13 cellular contexts compared by ENCODE assay signal in genomic region chr18:76460482-76460881, GRCh38. TPM values are rescaled to one million over a fixed set of nuclear protein-coding genes. Genes with fewer than 3 reads are reported as not detected.
A peak's percentile ranks its signal among the peaks of the same experiment; 100 is the strongest.
DNase-seq lines count a peak whose midpoint lies in the region; ATAC-seq and TF ChIP-seq lines count a peak whose summit lies in the region.
"Had no signal": no experiment of that assay in that cellular context is flagged by ENCODE, and none has a peak within 500 bp of the region (broad histone marks: within the 10 kb centered on the region; RNA-seq: fewer than 3 reads in every experiment).

No MANE protein-coding gene starts in this region.

- no peaks in the 10 kb centered on the region for H3K9me3 Mint-ChIP-seq in GM23338
- no peaks in the 10 kb centered on the region for H3K9me3 Mint-ChIP-seq in activated T-helper 17 cell treated with anti-CD3 and anti-CD28 coated beads, Interleukin-2, amount 50 U/mL, for 72 hours
- H3K9me3 Mint-ChIP-seq: CD8-positive, alpha-beta T cell; T-cell had no signal

- WGBS in suprapubic skin = 65% methylated on average over 9 of the region's 9 CpGs

- TF ChIP-seq POLR2A in breast epithelium (IDR thresholded peaks at IDR 0.05) (no peak), suprapubic skin (IDR thresholded peaks at IDR 0.05) (no peak)

- H3K36me3 ChIP-seq in GM23338 (ENCODE audit: insufficient read depth) = no peaks in the 10 kb centered on the region
- no peaks in the 10 kb centered on the region for H3K36me3 ChIP-seq in breast epithelium
- H3K36me3 ChIP-seq in left lung = peaks cover 0 to 18% of the 10 kb centered on the region in 2 donors
- peaks cover 13% of the 10 kb centered on the region for H3K36me3 ChIP-seq in suprapubic skin
- H3K36me3 ChIP-seq in colonic mucosa = no peaks in the 10 kb centered on the region

- ATAC-seq in GM23338 (no peak), left lung (peak; percentile 20), GM21515 (IDR thresholded peaks at IDR 0.05; ENCODE audit: unreplicated experiment) (no peak)
- no peak for ATAC-seq in activated T-helper 17 cell treated with anti-CD3 and anti-CD28 coated beads, Interleukin-2, amount 50 U/mL, for 72 hours (replicated peaks)
- ATAC-seq: CD8-positive, alpha-beta T cell; T-cell had no signal

- no peak overlapping the region for H3K4me3 ChIP-seq in GM23338
- H3K4me3 ChIP-seq in breast epithelium = no peak overlapping the region
- H3K4me3 ChIP-seq in left lung = no peak overlapping the region
- H3K4me3 ChIP-seq in suprapubic skin = no peak overlapping the region
- H3K4me3 ChIP-seq in colonic mucosa = no peak overlapping the region

- DNase-seq in GM23338 (ENCODE audit: low spot score) = no peak
- peak in 1 of 2 donors; percentile 10 for DNase-seq in breast epithelium (ENCODE audit: low spot score in 2 of 2)
- no peak for DNase-seq in left lung
- no peak for DNase-seq in suprapubic skin (ENCODE audit: low spot score in 2 of 2)
- no peak for DNase-seq in colonic mucosa
- DNase-seq in stimulated activated CD8-positive, alpha-beta memory T cell treated with anti-CD3 and anti-CD28 coated beads, Interleukin-4, amount 100 ng/mL, for 48 hours = no peak
- DNase-seq: NCI-H2081 treated with DMSO at 0.1 percent for 48 hours; nucleus accumbens; stimulated activated naive CD4-positive, alpha-beta T cell; T-cell had no signal

- H3K36me3 Mint-ChIP-seq in GM23338 (ENCODE audit: low read depth) = peaks cover 5% of the 10 kb centered on the region
- peaks cover 11% of the 10 kb centered on the region for H3K36me3 Mint-ChIP-seq in activated T-helper 17 cell treated with anti-CD3 and anti-CD28 coated beads, Interleukin-2, amount 50 U/mL, for 72 hours (ENCODE audit: low read depth)

- H3K27ac Mint-ChIP-seq in GM23338 = peak overlapping the region; percentile 70; the same call in 1 of the 2 replicates
- H3K27ac Mint-ChIP-seq in activated T-helper 17 cell treated with anti-CD3 and anti-CD28 coated beads, Interleukin-2, amount 50 U/mL, for 72 hours = no peak overlapping the region
- H3K27ac Mint-ChIP-seq: CD8-positive, alpha-beta T cell; T-cell had no signal

- H4K20me1 ChIP-seq in GM23338 (replicated peaks; ENCODE audit: insufficient read depth) = no peaks in the 10 kb centered on the region; the same call in none of the 2 replicates

- intact Hi-C loops in breast epithelium (cut with DNase I; ENCODE audit: low total_unique reads) (no loop called here), left lung (cut with DNase I) (no loop called here), colonic mucosa (cut with DNase I) (no loop called here)

- H3K27me3 Mint-ChIP-seq in GM23338 (ENCODE audit: insufficient read depth, low read depth, poor library complexity) = peaks cover 17% of the 10 kb centered on the region
- no peaks in the 10 kb centered on the region for H3K27me3 Mint-ChIP-seq in activated T-helper 17 cell treated with anti-CD3 and anti-CD28 coated beads, Interleukin-2, amount 50 U/mL, for 72 hours
- H3K27me3 Mint-ChIP-seq: T-cell had no signal

- H3K27me3 ChIP-seq in GM23338 (ENCODE audit: insufficient read depth) (no peaks in the 10 kb centered on the region), breast epithelium (no peaks in the 10 kb centered on the region), left lung (no peaks in the 10 kb centered on the region), suprapubic skin (no peaks in the 10 kb centered on the region), colonic mucosa (no peaks in the 10 kb centered on the region)

- H3K79me2 ChIP-seq in GM23338 (replicated peaks; ENCODE audit: insufficient read depth) = no peaks in the 10 kb centered on the region; the same call in 1 of the 2 replicates

- no peak overlapping the region for H3K4me3 Mint-ChIP-seq in GM23338
- H3K4me3 Mint-ChIP-seq in activated T-helper 17 cell treated with anti-CD3 and anti-CD28 coated beads, Interleukin-2, amount 50 U/mL, for 72 hours = no peak overlapping the region
- H3K4me3 Mint-ChIP-seq: CD8-positive, alpha-beta T cell; T-cell had no signal

- H3K4me1 ChIP-seq in GM23338 (ENCODE audit: insufficient read depth) = no peaks in the 10 kb centered on the region
- H3K4me1 ChIP-seq in breast epithelium = peaks cover 0 to 13% of the 10 kb centered on the region in 2 donors
- H3K4me1 ChIP-seq in left lung = peaks cover 4 to 26% of the 10 kb centered on the region in 2 donors
- peaks cover 21% of the 10 kb centered on the region for H3K4me1 ChIP-seq in suprapubic skin
- H3K4me1 ChIP-seq in colonic mucosa = no peaks in the 10 kb centered on the region

- no peaks in the 10 kb centered on the region for H3K9me2 ChIP-seq in GM23338 (ENCODE audit: insufficient read depth)

- no peak overlapping the region for H3K27ac ChIP-seq in GM23338 (ENCODE audit: low read depth)
- H3K27ac ChIP-seq in breast epithelium = peak overlapping the region; percentile 81 to 83
- H3K27ac ChIP-seq in left lung = peak overlapping the region; percentile 41
- H3K27ac ChIP-seq in suprapubic skin = peak overlapping the region; percentile 65
- no peak overlapping the region for H3K27ac ChIP-seq in colonic mucosa

- peaks cover 28% of the 10 kb centered on the region for H3K4me1 Mint-ChIP-seq in GM23338
- H3K4me1 Mint-ChIP-seq in activated T-helper 17 cell treated with anti-CD3 and anti-CD28 coated beads, Interleukin-2, amount 50 U/mL, for 72 hours = peaks cover 5% of the 10 kb centered on the region

- no peak for TF ChIP-seq CTCF in GM23338 (conservative IDR thresholded peaks at IDR 0.05; ENCODE audit: low read depth in 2 of 2)
- no peak for TF ChIP-seq CTCF in breast epithelium (IDR thresholded peaks at IDR 0.05)
- no peak for TF ChIP-seq CTCF in left lung (IDR thresholded peaks at IDR 0.05)
- TF ChIP-seq CTCF in suprapubic skin (IDR thresholded peaks at IDR 0.05) = no peak
- TF ChIP-seq CTCF in colonic mucosa (IDR thresholded peaks at IDR 0.05) = no peak

- no peaks in the 10 kb centered on the region for H3K9me3 ChIP-seq in breast epithelium
- no peaks in the 10 kb centered on the region for H3K9me3 ChIP-seq in left lung
- H3K9me3 ChIP-seq in suprapubic skin = no peaks in the 10 kb centered on the region
- H3K9me3 ChIP-seq in colonic mucosa = no peaks in the 10 kb centered on the region

- H3F3A ChIP-seq in GM23338 (replicated peaks; ENCODE audit: low read depth) = no peaks in the 10 kb centered on the region

- peak overlapping the region in 1 of 2 donors; percentile 1 for H3K9ac ChIP-seq in colonic mucosa (ENCODE audit: low read depth in 2 of 2, low read length in 2 of 2)

- H3K4me2 ChIP-seq in GM23338 = no peak overlapping the region

- H2AFZ ChIP-seq in GM23338 = no peak overlapping the region

- TF ChIP-seq EP300 in suprapubic skin (IDR thresholded peaks at IDR 0.05) = no peak

TF ChIP-seq in GM23338, 12 proteins besides CTCF, POLR2A, EP300 and RAD21 (continues in another document):
- TF ChIP-seq NANOG (IDR thresholded peaks at IDR 0.05; ENCODE audit: borderline replicate concordance) = no peak

RNA-seq across cellular contexts. Expression of gene ZNF516, which starts 34.6 kb away (rescaled TPM):
- 13.5 and 24.2 TPM in 2 replicates for total RNA-seq in GM23338 (2014; rRNA removed; shearing (Covaris generic))
- polyA plus RNA-seq in GM23338 (2016; fragmentation: Nextera tagmentation; extraction: Ambion mirVana) = 11.9 and 12.2 TPM in 2 replicates
- total RNA-seq in breast epithelium (10 to 100 TPM; 12.0 to 33.4 (median 24.0) TPM), left lung (10 to 100 TPM; 33.9 to 40.6 TPM), suprapubic skin (10 to 100 TPM; 20.5 to 55.4 (median 22.4) TPM), colonic mucosa (10 to 100 TPM; 15.2 to 21.3 TPM)
- 10 to 100 TPM in 1 of 2 donors, 1 to 10 TPM in 1; 3.7 to 22.8 TPM for total RNA-seq in activated T-helper 17 cell treated with anti-CD3 and anti-CD28 coated beads, Interleukin-2, amount 50 U/mL, for 72 hours

Comparison
In these comparisons a context has a peak if more than half of its experiments do, and no peak if none do; other contexts are left out.
1. H3K27ac ChIP-seq: peak in breast epithelium (2 of 2), left lung (2 of 2) and suprapubic skin (single experiment); none in GM23338 (single experiment) and colonic mucosa (single experiment).